Comparison of ENCODE assay signal across 11 cellular contexts in genomic region chr11:67419330-67420049, GRCh38. TPM values are rescaled to one million over a fixed set of nuclear protein-coding genes. Genes with fewer than 3 reads are reported as not detected.
DNase-seq lines count a peak whose midpoint lies in the region; ATAC-seq and TF ChIP-seq lines count a peak whose summit lies in the region.
"Had no signal": no experiment of that assay in that cellular context is flagged by ENCODE, and none has a peak within 500 bp of the region (broad histone marks: within the 10 kb centered on the region; RNA-seq: fewer than 3 reads in every experiment).

No MANE protein-coding gene starts in this region.

- TSS peak; percentile 62 for BruUV-seq in OCI-LY7 (replicated peaks; lab: Mats Ljungman, UMichigan)

- CTCF ChIA-PET in OCI-LY7 (lab: Charles Lee; ENCODE audit: unreplicated experiment) = interaction anchor here (0.6 kb wide), 1 partner anchor 211 kb away, joined by 3 read pairs; no protein-coding TSS in a partner anchor

- H3K27me3 ChIP-seq in DND-41 (ENCODE audit: insufficient read depth, low read length, poor library complexity) = no peaks in the 10 kb centered on the region
- peaks cover 0 to 5% (median 0%) of the 10 kb centered on the region in 3 donors for H3K27me3 ChIP-seq in skeletal muscle tissue (ENCODE audit: control insufficient read depth in 3 of 3, insufficient read depth in 3 of 3, low read length in 3 of 3)

- H3K79me2 ChIP-seq in DND-41 (ENCODE audit: insufficient read depth, low read length) = peaks cover 37% of the 10 kb centered on the region
- H3K79me2 ChIP-seq in OCI-LY7 (ENCODE audit: insufficient read depth, low read depth, low read length) = no peaks in the 10 kb centered on the region

- H3K36me3 ChIP-seq in DND-41 (ENCODE audit: insufficient read depth, low read length) (peaks cover 6% of the 10 kb centered on the region; the same call in 1 of the 2 replicates), OCI-LY7 (ENCODE audit: insufficient read depth, low read length) (no peaks in the 10 kb centered on the region), skeletal muscle tissue (ENCODE audit: control insufficient read depth in 3 of 3, insufficient read depth in 3 of 3, low read length in 3 of 3) (peaks cover 0 to 10% (median 10%) of the 10 kb centered on the region in 3 donors)

- H2AFZ ChIP-seq in DND-41 (ENCODE audit: low read depth, low read length) (no peak overlapping the region), OCI-LY7 (ENCODE audit: low read length) (peak overlapping the region; percentile 6; the same call in 1 of the 2 replicates)

- POLR2A ChIA-PET in OCI-LY7 (lab: Charles Lee) = interaction anchor here (0.6 to 2.2 kb wide), 4 partner anchors 12 to 27 kb away, joined by 4 to 15 read pairs (median 8); partner anchors contain the start of genes PPP1CA, PTPRCAP and TBC1D10C

- H3K4me3 ChIP-seq in DND-41 (ENCODE audit: low read depth in 1 of 2, low read length in 2 of 2) = peak overlapping the region in 1 of 2 experiments; percentile 66; a peak in 2 of 4 replicates
- peak overlapping the region; percentile 31 for H3K4me3 ChIP-seq in OCI-LY7 (ENCODE audit: low read depth, low read length, poor library complexity, severe bottlenecking)
- H3K4me3 ChIP-seq in coronary artery = no peak overlapping the region
- H3K4me3 ChIP-seq in skeletal muscle tissue (ENCODE audit: low read length in 3 of 3) = peak overlapping the region; percentile 59 to 81 (median 76)

- H3K4me2 ChIP-seq in DND-41 (ENCODE audit: insufficient read depth, low read length) (peak overlapping the region; percentile 95), OCI-LY7 (ENCODE audit: low read length) (peak overlapping the region; percentile 79)

- DNase-seq in DND-41 = no peak
- DNase-seq in OCI-LY7 (ENCODE audit: low spot score) = no peak
- DNase-seq in coronary artery (ENCODE audit: low spot score) = no peak
- DNase-seq in AG20443 (ENCODE audit: low spot score) = no peak
- DNase-seq in NCI-H1436 (lab: John Stamatoyannopoulos, UW) = no peak
- no peak for DNase-seq in NCI-H2171 (lab: John Stamatoyannopoulos, UW)
- DNase-seq in GM13977 (ENCODE audit: low spot score) = no peak
- DNase-seq: small intestine, SW 1271 had no signal

- peak overlapping the region; percentile 91 for H3K9ac ChIP-seq in DND-41 (ENCODE audit: low read depth, low read length)
- peak overlapping the region; percentile 73 to 94 (median 75) for H3K9ac ChIP-seq in skeletal muscle tissue (ENCODE audit: low read depth in 1 of 3, low read length in 3 of 3)

- peak overlapping the region; percentile 93 for H3K27ac ChIP-seq in DND-41 (ENCODE audit: low read length)
- H3K27ac ChIP-seq in OCI-LY7 (ENCODE audit: low read depth, low read length, poor library complexity, severe bottlenecking) = no peak overlapping the region
- peak overlapping the region; percentile 82 to 97 for H3K27ac ChIP-seq in coronary artery
- peak overlapping the region; percentile 91 for H3K27ac ChIP-seq in skeletal muscle tissue (ENCODE audit: low read depth, low read length)

- H3K9me3 ChIP-seq in DND-41 (ENCODE audit: insufficient read depth, low read length, severe bottlenecking) (no peaks in the 10 kb centered on the region), OCI-LY7 (ENCODE audit: low read length) (no peaks in the 10 kb centered on the region), skeletal muscle tissue (ENCODE audit: control insufficient read depth in 3 of 3, low read length in 3 of 3) (no peaks in the 10 kb centered on the region)

- in situ Hi-C loops in GM13977 (cut with MboI; ENCODE audit: low pct_unique_long_range_greater_than_20kb, low sequenced_read_pairs, unreplicated experiment) = no loop called here

- no peaks in the 10 kb centered on the region for H4K20me1 ChIP-seq in DND-41 (ENCODE audit: insufficient read depth, low read length)
- no peaks in the 10 kb centered on the region for H4K20me1 ChIP-seq in OCI-LY7 (ENCODE audit: insufficient read depth, low read length)

- H3K4me1 ChIP-seq in DND-41 (ENCODE audit: insufficient read depth, low read length) (peaks cover 54% of the 10 kb centered on the region), OCI-LY7 (ENCODE audit: insufficient read depth, low read length, poor library complexity, severe bottlenecking) (peaks cover 50% of the 10 kb centered on the region), skeletal muscle tissue (ENCODE audit: control insufficient read depth in 3 of 3, insufficient read depth in 3 of 3, low read length in 3 of 3) (peaks cover 52 to 59% (median 54%) of the 10 kb centered on the region in 3 donors)

- no peaks in the 10 kb centered on the region for H3K9me2 ChIP-seq in OCI-LY7 (ENCODE audit: insufficient read depth, low read length)

- TF ChIP-seq CTCF in DND-41 (IDR thresholded peaks at IDR 0.05; ENCODE audit: borderline replicate concordance, extremely low read depth, low read length, poor library complexity, severe bottlenecking) = no peak
- TF ChIP-seq CTCF in OCI-LY7 (conservative IDR thresholded peaks at IDR 0.05; ENCODE audit: low read length) = no peak
- no peak for TF ChIP-seq CTCF in coronary artery (IDR thresholded peaks at IDR 0.05)
- no peak for TF ChIP-seq CTCF in GM13977 (IDR thresholded peaks at IDR 0.05; ENCODE audit: extremely low read depth, insufficient read depth, missing control alignments)

- no peak for ATAC-seq in DND-41 (ENCODE audit: insufficient read depth, low read depth)

- intact Hi-C loops in OCI-LY7 (cut with micrococcal nuclease; ENCODE audit: unreplicated experiment) = loop anchor here (5.0 kb wide), 1 partner anchor 88 kb away; the partner anchor contains the start of genes CDK2AP2 and PITPNM1

RNA-seq across cellular contexts. Expression of gene CARNS1, which starts 4.0 kb away (rescaled TPM):
- 0.06 and 0.15 TPM in 2 replicates for total RNA-seq in OCI-LY7 (2014; rRNA removed; shearing (Covaris generic))
- total RNA-seq in OCI-LY7 (2022) = 0.21 and 0.41 TPM in 2 replicates
- 17.2 TPM for total RNA-seq in skeletal muscle tissue

RNA-seq across cellular contexts. Expression of gene RPS6KB2, which starts 8.8 kb away (rescaled TPM):
- 51.1 and 69.4 TPM in 2 replicates for total RNA-seq in OCI-LY7 (2014; rRNA removed; shearing (Covaris generic))
- 48.3 and 54.9 TPM in 2 replicates for total RNA-seq in OCI-LY7 (2022)
- 23.5 TPM for total RNA-seq in skeletal muscle tissue

RNA-seq across cellular contexts. Expression of gene TBC1D10C, which starts 15.6 kb away (rescaled TPM):
- total RNA-seq in OCI-LY7 (2014; rRNA removed; shearing (Covaris generic)) = 105 and 124 TPM in 2 replicates
- total RNA-seq in OCI-LY7 (2022) = 108 and 117 TPM in 2 replicates
- 1.0 TPM for total RNA-seq in skeletal muscle tissue
- total RNA-seq: endothelial cell of umbilical vein had no signal

RNA-seq across cellular contexts. Expression of gene PPP1CA, which starts 17.8 kb away (rescaled TPM):
- total RNA-seq in OCI-LY7 (2014; rRNA removed; shearing (Covaris generic)) = 248 and 311 TPM in 2 replicates
- total RNA-seq in OCI-LY7 (2022) = 210 and 219 TPM in 2 replicates
- 163 TPM for total RNA-seq in skeletal muscle tissue

RNA-seq across cellular contexts. Expression of gene PTPRCAP, which starts 18.0 kb away (rescaled TPM):
- total RNA-seq in OCI-LY7 (2014; rRNA removed; shearing (Covaris generic)) = 175 and 212 TPM in 2 replicates
- total RNA-seq in OCI-LY7 (2022) (101 and 129 TPM in 2 replicates), skeletal muscle tissue (not detected)
- total RNA-seq: endothelial cell of umbilical vein had no signal

Comparison
In these comparisons a context has a peak if more than half of its experiments do, and no peak if none do; other contexts are left out.
1. RNA of gene CARNS1, which starts 4.0 kb away (total RNA-seq): 17.2 TPM in skeletal muscle tissue (single experiment); 0.06 to 0.41 TPM in OCI-LY7; every median in the first group is over 10 times any median in the second.
2. RNA of gene TBC1D10C, which starts 15.6 kb away (total RNA-seq): 105 to 124 TPM in OCI-LY7; 1.0 TPM in skeletal muscle tissue (single experiment); every median in the first group is over 10 times any median in the second.